In the genomic region with DNA sequence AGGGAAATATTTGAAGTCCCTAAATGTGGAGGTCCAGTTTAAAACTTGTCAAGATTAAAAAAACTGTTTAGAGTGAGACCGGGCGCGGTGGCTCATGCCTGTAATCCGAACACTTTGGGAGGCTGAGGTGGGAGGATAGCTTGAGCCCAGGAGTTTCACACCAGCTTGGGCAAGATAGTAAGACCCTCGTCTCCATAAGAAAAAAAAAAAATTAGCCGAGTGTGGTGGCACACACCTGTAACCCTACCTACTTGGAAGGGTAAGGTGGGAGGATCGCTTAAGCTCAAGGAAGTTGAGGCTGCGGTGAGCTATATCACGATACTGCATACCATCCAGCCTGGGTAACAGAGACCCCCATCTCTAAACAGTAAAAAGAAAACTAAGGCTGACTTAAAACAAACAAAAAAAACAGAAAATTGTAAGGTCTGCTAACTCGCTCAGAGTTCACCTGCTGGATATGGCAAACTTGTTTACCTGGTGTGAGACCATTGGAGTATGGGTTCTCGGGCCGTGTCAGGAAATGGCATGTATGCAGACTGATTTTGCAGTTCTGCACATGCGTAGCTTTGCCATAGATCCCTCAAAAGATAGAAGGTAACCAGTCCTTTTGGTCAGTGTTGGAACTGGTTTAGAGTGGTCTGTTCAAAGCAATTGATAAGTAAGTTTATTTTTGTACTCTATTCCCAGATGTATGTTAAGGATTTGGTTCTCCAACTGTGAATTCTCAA, we compare ENCODE assay signal across 8 cellular contexts. TPM values are rescaled to one million over a fixed set of nuclear protein-coding genes. Genes with fewer than 3 reads are reported as not detected.
DNase-seq lines count a peak whose midpoint lies in the region; ATAC-seq and TF ChIP-seq lines count a peak whose summit lies in the region.

No MANE protein-coding gene starts in this region.

- no peak for ATAC-seq in DND-41 (ENCODE audit: insufficient read depth, low read depth)
- no peak for ATAC-seq in GM21423 (IDR thresholded peaks at IDR 0.05; ENCODE audit: unreplicated experiment)
- no peak for ATAC-seq in GM18498 (IDR thresholded peaks at IDR 0.05; ENCODE audit: unreplicated experiment)

- peaks cover 34% of the 10 kb centered on the region for H3K36me3 Mint-ChIP-seq in endodermal cell (ENCODE audit: low read depth)

- peaks cover 48% of the 10 kb centered on the region for H3K36me3 ChIP-seq in DND-41 (ENCODE audit: insufficient read depth, low read length)
- H3K36me3 ChIP-seq in SK-N-MC (ENCODE audit: insufficient read depth, low read length), result peaks cover 38% of the 10 kb centered on the region
- peaks cover 44% of the 10 kb centered on the region for H3K36me3 ChIP-seq in endodermal cell (ENCODE audit: control insufficient read depth, insufficient read depth, low read length)
- no peaks in the 10 kb centered on the region for H3K36me3 ChIP-seq in prostate gland

- H3K4me2 ChIP-seq in DND-41 (ENCODE audit: insufficient read depth, low read length), result peak overlapping the region; percentile 64

- WGBS in endodermal cell (ENCODE audit: insufficient coverage in 1 of 2, insufficient read length in 1 of 2), 2 experiments, result 94 to 96% methylated on average over 10 to 13 of the region's 13 CpGs
- WGBS in prostate gland, result 38% methylated on average over 13 of the region's 13 CpGs

- intact Hi-C loops in prostate gland (cut with DNase I), result no loop called here

- TF ChIP-seq CTCF in DND-41 (IDR thresholded peaks at IDR 0.05; ENCODE audit: borderline replicate concordance, extremely low read depth, low read length, poor library complexity, severe bottlenecking) (no peak), endodermal cell (conservative IDR thresholded peaks at IDR 0.05) (no peak), prostate gland (IDR thresholded peaks at IDR 0.05) (no peak)

- peaks cover 74% of the 10 kb centered on the region for H3K79me2 ChIP-seq in DND-41 (ENCODE audit: insufficient read depth, low read length)

- H3K4me3 Mint-ChIP-seq in endodermal cell, result peak overlapping the region; percentile 93

- no peak overlapping the region for H2AFZ ChIP-seq in DND-41 (ENCODE audit: low read depth, low read length)

- peaks cover 24% of the 10 kb centered on the region for H3K4me1 Mint-ChIP-seq in endodermal cell

- H3K9me3 Mint-ChIP-seq in endodermal cell, result peaks cover 1% of the 10 kb centered on the region

- H3K9me3 ChIP-seq in DND-41 (ENCODE audit: insufficient read depth, low read length, severe bottlenecking) (no peaks in the 10 kb centered on the region), SK-N-MC (ENCODE audit: low read depth, low read length) (no peaks in the 10 kb centered on the region), endodermal cell (ENCODE audit: control insufficient read depth, low read length) (no peaks in the 10 kb centered on the region), prostate gland (no peaks in the 10 kb centered on the region)

- peaks cover 60% of the 10 kb centered on the region for H4K20me1 ChIP-seq in DND-41 (ENCODE audit: insufficient read depth, low read length)

- H3K27ac ChIP-seq in DND-41 (ENCODE audit: low read length), result peak overlapping the region; percentile 15; the same call in 1 of the 2 replicates
- no peak overlapping the region for H3K27ac ChIP-seq in SK-N-MC
- H3K27ac ChIP-seq in endodermal cell (ENCODE audit: low read depth, low read length), result no peak overlapping the region
- peak overlapping the region; percentile 93 to 96 for H3K27ac ChIP-seq in prostate gland

- H3K27ac Mint-ChIP-seq in endodermal cell, result peak overlapping the region; percentile 53

- H3K27me3 Mint-ChIP-seq in endodermal cell (ENCODE audit: insufficient read depth), result no peaks in the 10 kb centered on the region

- TF ChIP-seq POLR2A in prostate gland (IDR thresholded peaks at IDR 0.05), result no peak

- H3K4me1 ChIP-seq in DND-41 (ENCODE audit: insufficient read depth, low read length), result peaks cover 47% of the 10 kb centered on the region
- H3K4me1 ChIP-seq in endodermal cell (ENCODE audit: control insufficient read depth, insufficient read depth, low read length), result peaks cover 10% of the 10 kb centered on the region
- peaks cover 11% of the 10 kb centered on the region for H3K4me1 ChIP-seq in prostate gland (replicated peaks)

- peak overlapping the region; percentile 80 for H3K9ac ChIP-seq in DND-41 (ENCODE audit: low read depth, low read length)
- peak overlapping the region; percentile 91 for H3K9ac ChIP-seq in SK-N-MC (ENCODE audit: insufficient read length)
- peak overlapping the region; percentile 75 for H3K9ac ChIP-seq in endodermal cell (ENCODE audit: extremely low read depth, low read length, poor library complexity, severe bottlenecking)

- H3K27me3 ChIP-seq in DND-41 (ENCODE audit: insufficient read depth, low read length, poor library complexity) (no peaks in the 10 kb centered on the region), endodermal cell (ENCODE audit: control insufficient read depth, insufficient read depth, low read length, poor library complexity, severe bottlenecking) (no peaks in the 10 kb centered on the region), prostate gland (replicated peaks; ENCODE audit: insufficient read depth) (no peaks in the 10 kb centered on the region)

- H3K4me3 ChIP-seq in DND-41 (ENCODE audit: low read depth in 1 of 2, low read length in 2 of 2) (peak overlapping the region; percentile 29 to 72; a peak in 3 of 4 replicates), SK-N-MC (peak overlapping the region; percentile 78), endodermal cell (ENCODE audit: low read length) (peak overlapping the region; percentile 96), prostate gland (peak overlapping the region; percentile 84 to 100)

- no peak for DNase-seq in DND-41
- no peak for DNase-seq in SK-N-MC (ENCODE audit: low read depth, low spot score)
- DNase-seq in endodermal cell, result no peak
- peak; percentile 27 for DNase-seq in prostate gland (ENCODE audit: low spot score)
- DNase-seq in HPDE6-E6E7 (ENCODE audit: extremely low spot score), result no peak
- no peak for DNase-seq in DMS79 treated with DMSO at 0.1 percent for 48 hours (lab: John Stamatoyannopoulos, UW)

RNA-seq across cellular contexts. Expression of a gene that starts 2.1 kb away (rescaled TPM):
- total RNA-seq in endodermal cell, result 100 to 1,000 TPM; 167 to 182 TPM
- polyA plus RNA-seq in endodermal cell (2013, experiment 1 of 2), result 109 TPM
- polyA plus RNA-seq in endodermal cell (2013, experiment 2 of 2), result 107 TPM
- total RNA-seq in prostate gland, result 100 to 1,000 TPM in 1 of 2 donors, 10 to 100 TPM in 1; 95.3 to 251 TPM

RNA-seq across cellular contexts. Expression of a gene that starts 7.3 kb away (rescaled TPM):
- total RNA-seq in endodermal cell (10 to 100 TPM; 35.5 to 55.1 TPM), prostate gland (10 to 100 TPM; 18.1 to 26.7 TPM)
- polyA plus RNA-seq in endodermal cell (2013, experiment 1 of 2), result 57.3 TPM
- 51.5 TPM for polyA plus RNA-seq in endodermal cell (2013, experiment 2 of 2)

RNA-seq across cellular contexts. Expression of a gene that starts 40.3 kb away (rescaled TPM):
- total RNA-seq in endodermal cell (100 to 1,000 TPM; 326 to 424 TPM), prostate gland (100 to 1,000 TPM; 166 to 303 TPM)
- 494 TPM for polyA plus RNA-seq in endodermal cell (2013, experiment 1 of 2)
- 464 TPM for polyA plus RNA-seq in endodermal cell (2013, experiment 2 of 2)

RNA-seq across cellular contexts. Expression of a gene that starts 45.0 kb away (rescaled TPM):
- 10 to 100 TPM; 52.5 to 53.0 TPM for total RNA-seq in endodermal cell
- polyA plus RNA-seq in endodermal cell (2013, experiment 1 of 2), result 48.1 TPM
- polyA plus RNA-seq in endodermal cell (2013, experiment 2 of 2), result 39.1 TPM
- total RNA-seq in prostate gland, result 10 to 100 TPM; 39.3 to 45.2 TPM

Comparison
In these comparisons a context has a peak if more than half of its experiments do, and no peak if none do; other contexts are left out.
1. H3K27ac ChIP-seq: peak in DND-41 (single experiment) and prostate gland (2 of 2); none in SK-N-MC (single experiment) and endodermal cell (single experiment).
2. Peak in every context shown above with its lines, with median percentiles within 50 percentile points of each other: H3K4me3 ChIP-seq and H3K9ac ChIP-seq.